8 cellular contexts compared by ENCODE assay signal in the genomic region with DNA sequence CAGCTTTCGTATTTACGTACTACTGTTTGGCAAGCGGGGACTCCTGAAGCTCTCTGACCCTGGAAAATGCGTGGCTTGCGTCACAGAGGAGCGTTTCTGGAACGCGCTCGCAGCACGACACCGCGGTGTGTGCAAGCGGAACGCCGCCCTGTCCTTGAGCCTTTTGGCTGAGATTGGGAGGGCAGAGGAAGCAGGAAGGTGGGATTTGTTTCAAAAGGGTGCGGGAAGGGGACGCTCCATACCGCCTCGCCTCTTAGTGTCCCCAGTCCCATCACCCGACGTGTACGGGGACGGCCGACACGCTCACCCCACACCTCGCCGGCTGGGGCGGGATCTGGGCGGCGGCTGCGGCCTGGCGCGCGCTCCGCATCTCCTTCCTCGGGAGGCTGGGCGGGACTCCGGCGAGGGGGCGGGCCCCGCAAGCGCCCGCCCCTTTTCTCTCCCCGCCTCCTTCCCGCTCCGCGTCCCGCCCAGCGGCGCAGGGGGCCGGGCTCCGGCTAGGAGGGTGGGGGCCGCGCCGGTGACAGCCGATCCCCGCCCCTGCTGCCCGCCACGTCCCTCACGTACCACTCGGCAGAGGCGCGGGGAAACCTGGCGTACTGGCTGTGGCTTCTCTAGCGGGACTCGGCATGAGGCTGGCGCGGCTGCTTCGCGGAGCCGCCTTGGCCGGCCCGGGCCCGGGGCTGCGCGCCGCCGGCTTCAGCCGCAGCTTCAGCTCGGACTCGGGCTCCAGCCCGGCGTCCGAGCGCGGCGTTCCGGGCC. TPM values are rescaled to one million over a fixed set of nuclear protein-coding genes. Genes with fewer than 3 reads are reported as not detected.
A peak's percentile ranks its signal among the peaks of the same experiment; 100 is the strongest.
DNase-seq lines count a peak whose midpoint lies in the region; ATAC-seq, FAIRE-seq and TF ChIP-seq lines count a peak whose summit lies in the region.

TSS of gene PDK1 (plus strand) at position 569 of the 762 bp plus-strand sequence. CDS start at position 630, 61 bp downstream.

- peak within 1 kb of the TSS; percentile 92 for H3K4me2 ChIP-seq in OCI-LY3 (ENCODE audit: low read length)

- no peak for FAIRE-seq in D721Med (lab: Jason Lieb, UNC)

- peaks cover 18% of the 10 kb centered on the region for H4K20me1 ChIP-seq in OCI-LY3 (ENCODE audit: insufficient read depth, low read length)

- H3K9me3 ChIP-seq in HUES64 (ENCODE audit: insufficient read depth, low read depth, low read length) = no peaks in the 10 kb centered on the region
- no peaks in the 10 kb centered on the region for H3K9me3 ChIP-seq in OCI-LY3 (ENCODE audit: insufficient read depth, low read length)
- H3K9me3 ChIP-seq in mucosa of descending colon = no peaks in the 10 kb centered on the region

- ATAC-seq in GM21515 (IDR thresholded peaks at IDR 0.05; ENCODE audit: unreplicated experiment) (peak; percentile 86), mucosa of descending colon (peak; percentile 98)

- no peak for TF ChIP-seq CTCF in D721Med (IDR thresholded peaks at IDR 0.05; ENCODE audit: insufficient read depth, missing control alignments)
- no peak for TF ChIP-seq CTCF in OCI-LY3 (IDR thresholded peaks at IDR 0.05; ENCODE audit: low read depth, low read length)
- TF ChIP-seq CTCF in mucosa of descending colon (IDR thresholded peaks at IDR 0.05) = no peak

- peak within 1 kb of the TSS; percentile 81 for H3K9ac ChIP-seq in HUES64 (ENCODE audit: low read depth, low read length)
- peak within 1 kb of the TSS; percentile 78 for H3K9ac ChIP-seq in OCI-LY3 (ENCODE audit: low read length)

- H3K36me3 ChIP-seq in HUES64 (ENCODE audit: insufficient read depth, low read length) = peaks cover 14% of the 10 kb centered on the region
- H3K36me3 ChIP-seq in OCI-LY3 (replicated peaks; ENCODE audit: low read depth, low read length) = peaks cover 15% of the 10 kb centered on the region
- H3K36me3 ChIP-seq in mucosa of descending colon (ENCODE audit: low read depth) = no peaks in the 10 kb centered on the region

- H3K27ac ChIP-seq in HUES64 (ENCODE audit: low read depth, low read length) (peak within 1 kb of the TSS; percentile 84), OCI-LY3 (ENCODE audit: low read length) (peak within 1 kb of the TSS; percentile 41)

- peaks cover 38% of the 10 kb centered on the region for H3K4me1 ChIP-seq in HUES64 (ENCODE audit: insufficient read depth, low read length)
- peaks cover 22% of the 10 kb centered on the region for H3K4me1 ChIP-seq in OCI-LY3 (ENCODE audit: low read length)
- peaks cover 7% of the 10 kb centered on the region for H3K4me1 ChIP-seq in mucosa of descending colon (ENCODE audit: low read depth)

- H3K4me3 ChIP-seq in HUES64 (ENCODE audit: low read length) = peak within 1 kb of the TSS; percentile 81
- H3K4me3 ChIP-seq in OCI-LY3 (ENCODE audit: low read length) = peak within 1 kb of the TSS; percentile 98
- H3K4me3 ChIP-seq in mucosa of descending colon = peak within 1 kb of the TSS; percentile 87

- H2AFZ ChIP-seq in OCI-LY3 (ENCODE audit: low read depth, low read length) = peak within 1 kb of the TSS; percentile 90

- H3K27me3 ChIP-seq in HUES64 (ENCODE audit: insufficient read depth, low read length) = no peaks in the 10 kb centered on the region
- H3K27me3 ChIP-seq in OCI-LY3 (ENCODE audit: low read depth, low read length) = no peaks in the 10 kb centered on the region

- H3K79me2 ChIP-seq in OCI-LY3 (ENCODE audit: low read length) = peaks cover 35% of the 10 kb centered on the region

- DNase-seq in D721Med (ENCODE audit: insufficient read length, low spot score) (peak; percentile 76), activated T-cell treated with anti-CD3 and anti-CD28 coated beads for 1 hour (ENCODE audit: low read depth) (peak; percentile 86), epidermal melanocyte (ENCODE audit: insufficient read length, low spot score) (peak; percentile 76), mucosa of descending colon (peak; percentile 89 to 95 (median 94))
- DNase-seq in stimulated activated CD8-positive, alpha-beta memory T cell treated with anti-CD3 and anti-CD28 coated beads, Interleukin-4, amount 100 ng/mL, for 24 hours (ENCODE audit: low read depth) = peak; percentile 84

- intact Hi-C loops in mucosa of descending colon (cut with DNase I, micrococcal nuclease) = no loop called here

- under 1% methylated on average over 88 of the region's 88 CpGs for WGBS in HUES64

RNA-seq across cellular contexts. Expression of gene PDK1, which starts in this region (rescaled TPM):
- polyA plus RNA-seq in HUES64 (2013, experiment 1 of 2) = 24.0 TPM
- polyA plus RNA-seq in HUES64 (2013, experiment 2 of 2) = 31.9 TPM
- total RNA-seq in mucosa of descending colon = 10 to 100 TPM; 11.6 to 16.5 (median 14.7) TPM

Comparison
In these comparisons a context has a peak if more than half of its experiments do, and no peak if none do; other contexts are left out.
1. Peak in every context shown above with its lines: DNase-seq, ATAC-seq, H3K4me3 ChIP-seq and H3K27ac ChIP-seq.